ENCODE assay signal across 24 cellular contexts in genomic region chr22:18126606-18127005, GRCh38. TPM values are rescaled to one million over a fixed set of nuclear protein-coding genes. Genes with fewer than 3 reads are reported as not detected.
DNase-seq lines count a peak whose midpoint lies in the region; ATAC-seq, FAIRE-seq and TF ChIP-seq lines count a peak whose summit lies in the region.
"Had no signal": no experiment of that assay in that cellular context is flagged by ENCODE, and none has a peak within 500 bp of the region (broad histone marks: within the 10 kb centered on the region; RNA-seq: fewer than 3 reads in every experiment).

No MANE protein-coding gene starts in this region.

- no peak overlapping the region for H3K27ac ChIP-seq in CD8-positive, alpha-beta T cell (ENCODE audit: low read depth, low read length)
- H3K27ac ChIP-seq in GM12878 (ENCODE audit: control insufficient read depth, insufficient read depth) (no peak overlapping the region), neural progenitor cell (no peak overlapping the region)
- H3K27ac ChIP-seq: BLaER1, C4-2B had no signal

- TF ChIP-seq EP300 in GM12878 (IDR thresholded peaks at IDR 0.05; ENCODE audit: borderline replicate concordance in 1 of 2, control insufficient read depth in 1 of 2, low read depth in 2 of 2, low read length in 2 of 2): no peak

- TF ChIP-seq CTCF in CD8-positive, alpha-beta T cell (IDR thresholded peaks at IDR 0.05): no peak
- TF ChIP-seq CTCF in GM12878 (IDR thresholded peaks at IDR 0.05 in 2 of 3, conservative IDR thresholded peaks at IDR 0.05 in 1 of 3; ENCODE audit: control insufficient read depth in 2 of 3, extremely low read depth in 1 of 3, insufficient read depth in 1 of 3, low read depth in 3 of 3, low read length in 3 of 3) (no peak), neural progenitor cell (IDR thresholded peaks at IDR 0.05) (no peak)

- in situ Hi-C loops in GM12878 (cut with MboI): no loop called here

- no peaks in the 10 kb centered on the region for H3F3A ChIP-seq in neural progenitor cell (ENCODE audit: low read depth)

- no peak overlapping the region for H3K4me3 ChIP-seq in CD8-positive, alpha-beta T cell (ENCODE audit: low read depth, low read length)
- H3K4me3 ChIP-seq in GM12878 (no peak overlapping the region), neural progenitor cell (no peak overlapping the region)
- H3K4me3 ChIP-seq: BLaER1, HAP-1 had no signal

- H3K4me2 ChIP-seq in GM12878 (ENCODE audit: control insufficient read depth, insufficient read depth): no peak overlapping the region
- H3K4me2 ChIP-seq in neural progenitor cell: no peak overlapping the region
- H3K4me2 ChIP-seq: BLaER1 had no signal

- peaks cover 25% of the 10 kb centered on the region for H3K36me3 Mint-ChIP-seq in CD8-positive, alpha-beta T cell
- peaks cover 2% of the 10 kb centered on the region for H3K36me3 Mint-ChIP-seq in neural progenitor cell

- FAIRE-seq in GM12878 (lab: Jason Lieb, UNC) (no peak), frontal cortex (lab: Jason Lieb, UNC) (no peak)
- FAIRE-seq: D721Med, GM12891, GM18507, H54 had no signal

- no peaks in the 10 kb centered on the region for H3K9me3 Mint-ChIP-seq in CD8-positive, alpha-beta T cell
- no peaks in the 10 kb centered on the region for H3K9me3 Mint-ChIP-seq in neural progenitor cell
- H3K9me3 Mint-ChIP-seq: CD4-positive, CD25-positive, alpha-beta regulatory T cell; CD8-positive, alpha-beta memory T cell; HFFc6 had no signal

- no peak for TF ChIP-seq RAD21 in GM12878 (IDR thresholded peaks at IDR 0.05; ENCODE audit: insufficient read depth, low read depth, low read length)

- no peaks in the 10 kb centered on the region for H3K4me1 ChIP-seq in CD8-positive, alpha-beta T cell (ENCODE audit: insufficient read depth, low read length)
- H3K4me1 ChIP-seq in GM12878 (ENCODE audit: control insufficient read depth, insufficient read depth, low read length) (no peaks in the 10 kb centered on the region), neural progenitor cell (peaks cover 8% of the 10 kb centered on the region)
- H3K4me1 ChIP-seq: HAP-1 had no signal

- H2AFZ ChIP-seq in GM12878 (ENCODE audit: control insufficient read depth, low read depth, low read length): no peak overlapping the region
- no peak overlapping the region for H2AFZ ChIP-seq in neural progenitor cell (replicated peaks)

- H4K20me1 ChIP-seq in GM12878 (ENCODE audit: control insufficient read depth, insufficient read depth) (no peaks in the 10 kb centered on the region; the same call in 1 of the 2 replicates), neural progenitor cell (ENCODE audit: low read depth) (no peaks in the 10 kb centered on the region)
- H4K20me1 ChIP-seq: BLaER1 had no signal

- 92% methylated on average over 18 of the region's 18 CpGs for WGBS in GM12878 (ENCODE audit: insufficient coverage, insufficient replicate concordance, low lambda C conversion rate, missing lambda C conversion rate)

- CTCF ChIA-PET in CD8-positive, alpha-beta T cell (lab: Charles Lee): no interaction called here
- CTCF ChIA-PET in GM12878 (lab: Yijun Ruan, JAX): no interaction called here

- no peak for TF ChIP-seq POLR2A in GM12878 (IDR thresholded peaks at IDR 0.05; ENCODE audit: low read depth, low read length)

- TSS peak; percentile 31 for BruUV-seq in GM12878 (replicated peaks; lab: Mats Ljungman, UMichigan)

- SMC1A ChIA-PET in GM12878 (lab: Charles Lee; ENCODE audit: uncharacterized antibody, unreplicated experiment): interaction anchor here (1.0 kb wide), 1 partner anchor 8 kb away, joined by 3 read pairs; no protein-coding TSS in a partner anchor

- H3K9ac ChIP-seq in GM12878 (ENCODE audit: control insufficient read depth, insufficient read depth, low read length) (no peak overlapping the region), neural progenitor cell (no peak overlapping the region)
- H3K9ac ChIP-seq: BLaER1 had no signal

- intact Hi-C loops in CD8-positive, alpha-beta T cell (cut with DNase I, micrococcal nuclease): no loop called here
- intact Hi-C loops in GM12878 (cut with micrococcal nuclease; ENCODE audit: unreplicated experiment) (no loop called here), posterior vena cava (cut with DNase I) (no loop called here)

- RAD21 ChIA-PET in GM12878 (lab: Charles Lee; ENCODE audit: unreplicated experiment): interaction anchor here (0.6 kb wide), 1 partner anchor 177 kb away, joined by 3 read pairs; no protein-coding TSS in a partner anchor

- no peaks in the 10 kb centered on the region for H3K9me3 ChIP-seq in CD8-positive, alpha-beta T cell (ENCODE audit: low read length)
- H3K9me3 ChIP-seq in GM12878 (replicated peaks; ENCODE audit: control insufficient read depth, insufficient read depth, low read length): no peaks in the 10 kb centered on the region
- no peaks in the 10 kb centered on the region for H3K9me3 ChIP-seq in neural progenitor cell (ENCODE audit: low read depth)
- H3K9me3 ChIP-seq: BLaER1, HAP-1 had no signal

- H3K4me1 Mint-ChIP-seq in CD8-positive, alpha-beta T cell (ENCODE audit: low read depth): no peaks in the 10 kb centered on the region
- H3K4me1 Mint-ChIP-seq in neural progenitor cell: peaks cover 5% of the 10 kb centered on the region
- H3K4me1 Mint-ChIP-seq: B cell; CD8-positive, alpha-beta memory T cell had no signal

- POLR2A ChIA-PET in CD8-positive, alpha-beta T cell (lab: Charles Lee): interaction anchor here (1.6 kb wide), 1 partner anchor 23 kb away, joined by 4 read pairs; the partner anchor contains the start of gene USP18
- POLR2A ChIA-PET in GM12878 (lab: Charles Lee): no interaction called here

- H3K27me3 ChIP-seq in CD8-positive, alpha-beta T cell (ENCODE audit: insufficient read depth, low read length): no peaks in the 10 kb centered on the region
- H3K27me3 ChIP-seq in GM12878 (replicated peaks in 1 of 2; ENCODE audit: control insufficient read depth in 2 of 2, insufficient read depth in 2 of 2, low read length in 1 of 2) (no peaks in the 10 kb centered on the region), neural progenitor cell (no peaks in the 10 kb centered on the region)
- H3K27me3 ChIP-seq: BLaER1 had no signal

- DNase-seq in CD8-positive, alpha-beta T cell: no peak
- DNase-seq in GM12878 (ENCODE audit: low read depth, low spot score): no peak
- no peak for DNase-seq in neural progenitor cell (ENCODE audit: low spot score)
- DNase-seq in posterior vena cava (ENCODE audit: low spot score): peak; percentile 73
- DNase-seq in NCI-H2081 (lab: John Stamatoyannopoulos, UW): no peak
- DNase-seq in frontal cortex (ENCODE audit: low spot score in 2 of 2): no peak
- DNase-seq in stimulated activated CD4-positive, alpha-beta T cell treated with anti-CD3 and anti-CD28 coated beads, Interleukin-4, amount 100 ng/mL, for 1 hour: no peak
- DNase-seq: CD4-positive, CD25-positive, alpha-beta regulatory T cell; CD8-positive, alpha-beta memory T cell; DMS 273 treated with DMSO at 0.1 percent for 48 hours; DMS79; EL; GDM1; GOT3; HFFc6 had no signal

- no peaks in the 10 kb centered on the region for H3K36me3 ChIP-seq in CD8-positive, alpha-beta T cell (ENCODE audit: insufficient read depth, low read length)
- peaks cover 0 to 13% of the 10 kb centered on the region in 2 experiments; a peak in 3 of 4 replicates for H3K36me3 ChIP-seq in GM12878 (ENCODE audit: control insufficient read depth in 2 of 2, insufficient read depth in 2 of 2, low read length in 1 of 2)
- no peaks in the 10 kb centered on the region for H3K36me3 ChIP-seq in neural progenitor cell
- H3K36me3 ChIP-seq: HAP-1 had no signal

- H3K4me3 Mint-ChIP-seq in CD8-positive, alpha-beta T cell: no peak overlapping the region
- no peak overlapping the region for H3K4me3 Mint-ChIP-seq in neural progenitor cell
- H3K4me3 Mint-ChIP-seq: B cell; CD4-positive, CD25-positive, alpha-beta regulatory T cell; CD8-positive, alpha-beta memory T cell; HFFc6 had no signal

- H3K27me3 Mint-ChIP-seq in CD8-positive, alpha-beta T cell (ENCODE audit: low read depth): no peaks in the 10 kb centered on the region
- H3K27me3 Mint-ChIP-seq in neural progenitor cell (ENCODE audit: insufficient read depth, low read depth): peaks cover 5% of the 10 kb centered on the region
- H3K27me3 Mint-ChIP-seq: B cell; CD4-positive, CD25-positive, alpha-beta regulatory T cell; CD8-positive, alpha-beta memory T cell had no signal

- peak overlapping the region; percentile 32 for H3K27ac Mint-ChIP-seq in CD8-positive, alpha-beta T cell
- H3K27ac Mint-ChIP-seq in neural progenitor cell: peak overlapping the region; percentile 54
- H3K27ac Mint-ChIP-seq: B cell; CD4-positive, CD25-positive, alpha-beta regulatory T cell; CD8-positive, alpha-beta memory T cell; HFFc6 had no signal

- H3K79me2 ChIP-seq in GM12878 (ENCODE audit: control insufficient read depth, insufficient read depth, low read length): no peaks in the 10 kb centered on the region
- no peaks in the 10 kb centered on the region for H3K79me2 ChIP-seq in neural progenitor cell (ENCODE audit: low read depth)

- ATAC-seq in CD8-positive, alpha-beta T cell: no peak
- ATAC-seq in GM12878: no peak
- ATAC-seq in HG03135 (IDR thresholded peaks at IDR 0.05; ENCODE audit: unreplicated experiment): no peak

RNA-seq across cellular contexts. Expression of gene TUBA8, which starts 16.0 kb away (rescaled TPM):
- 1 to 10 TPM; 1.3 to 1.4 TPM for total RNA-seq in CD8-positive, alpha-beta T cell
- total RNA-seq in GM12878 (2013; cell fraction: nucleolus; rRNA removed): 7.2 and 8.4 TPM in 2 replicates
- total RNA-seq in GM12878 (2014; rRNA removed) (20.9 and 24.1 TPM in 2 replicates), GM12878 (2014; rRNA removed; fragmentation: Illumina TruSeq; extraction: Trizol) (11.9 and 14.7 TPM in 2 replicates), GM12878 (2021) (21.0 and 21.1 TPM in 2 replicates), neural progenitor cell (ENCODE audit: low replicate concordance) (0.09 and 0.39 TPM in 2 replicates), posterior vena cava (1 to 10 TPM; 2.3 to 2.8 TPM), frontal cortex (2.9 TPM)
- polyA plus RNA-seq in GM12878 (2011; ENCODE audit: low read depth): 7.9 TPM
- polyA plus RNA-seq in GM12878 (2011; rRNA removed) (4.1 and 7.0 TPM in 2 replicates), GM12878 (2014; fragmentation: Illumina TruSeq; extraction: Trizol) (13.1 and 23.7 TPM in 2 replicates), GM12878 (2014; fragmentation: Nextera tagmentation; extraction: Ambion mirVana) (1 to 10 TPM; 2.2 to 5.5 TPM), GM12878 (2014; rRNA removed) (25.5 and 26.0 TPM in 2 replicates), GM12878 (2016; fragmentation: Nextera tagmentation; extraction: Ambion mirVana) (10 to 100 TPM; 27.3 to 30.3 TPM)
- 11.6 and 12.3 TPM in 2 replicates for polyA plus RNA-seq in GM12878 (2011; cell fraction: cytosol; rRNA removed)
- 6.2 and 6.5 TPM in 2 replicates for polyA plus RNA-seq in GM12878 (2011; cell fraction: nucleus; rRNA removed)
- 8.5 and 13.0 TPM in 2 replicates for polyA plus RNA-seq in GM12878 (2012)
- polyA minus RNA-seq in GM12878 (2011; rRNA and poly(A)+ RNA removed): 4.2 and 7.4 TPM in 2 replicates
- 1.4 and 1.6 TPM in 2 replicates for polyA minus RNA-seq in GM12878 (2011; cell fraction: cytosol; rRNA and poly(A)+ RNA removed)
- 0.48 and 1.4 TPM in 2 replicates for polyA minus RNA-seq in GM12878 (2011; cell fraction: nucleus; rRNA and poly(A)+ RNA removed)

RNA-seq across cellular contexts. Expression of gene USP18, which starts 23.4 kb away (rescaled TPM):
- total RNA-seq in CD8-positive, alpha-beta T cell: 1 to 10 TPM; 2.0 to 2.9 TPM
- 9.9 and 10.7 TPM in 2 replicates for total RNA-seq in GM12878 (2013; cell fraction: nucleolus; rRNA removed)
- 58.5 and 66.4 TPM in 2 replicates for total RNA-seq in GM12878 (2014; rRNA removed)
- total RNA-seq in GM12878 (2014; rRNA removed; fragmentation: Illumina TruSeq; extraction: Trizol): 39.8 and 43.0 TPM in 2 replicates
- total RNA-seq in GM12878 (2021): 37.5 and 42.7 TPM in 2 replicates
- 29.6 TPM for polyA plus RNA-seq in GM12878 (2011; ENCODE audit: low read depth)
- 83.5 and 84.7 TPM in 2 replicates for polyA plus RNA-seq in GM12878 (2011; rRNA removed)
- polyA plus RNA-seq in GM12878 (2011; cell fraction: cytosol; rRNA removed): 76.9 and 77.8 TPM in 2 replicates
- 54.3 and 59.3 TPM in 2 replicates for polyA plus RNA-seq in GM12878 (2011; cell fraction: nucleus; rRNA removed)
- polyA plus RNA-seq in GM12878 (2012): 29.4 and 36.3 TPM in 2 replicates
- 42.3 and 44.7 TPM in 2 replicates for polyA plus RNA-seq in GM12878 (2014; fragmentation: Illumina TruSeq; extraction: Trizol)
- polyA plus RNA-seq in GM12878 (2014; fragmentation: Nextera tagmentation; extraction: Ambion mirVana): 10 to 100 TPM; 53.0 to 65.7 TPM
- polyA plus RNA-seq in GM12878 (2014; rRNA removed): 53.0 and 65.8 TPM in 2 replicates
- polyA plus RNA-seq in GM12878 (2016; fragmentation: Nextera tagmentation; extraction: Ambion mirVana): 10 to 100 TPM; 60.6 to 66.8 TPM
- 55.4 and 67.0 TPM in 2 replicates for polyA minus RNA-seq in GM12878 (2011; rRNA and poly(A)+ RNA removed)
- 17.2 and 18.8 TPM in 2 replicates for polyA minus RNA-seq in GM12878 (2011; cell fraction: cytosol; rRNA and poly(A)+ RNA removed)
- polyA minus RNA-seq in GM12878 (2011; cell fraction: nucleus; rRNA and poly(A)+ RNA removed): 8.5 and 12.8 TPM in 2 replicates
- 0.50 and 0.99 TPM in 2 replicates for total RNA-seq in neural progenitor cell (ENCODE audit: low replicate concordance)
- 1 to 10 TPM; 5.9 to 8.1 TPM for total RNA-seq in posterior vena cava
- 1.2 TPM for total RNA-seq in frontal cortex

RNA-seq across cellular contexts. Expression of gene PEX26, which starts 48.8 kb away (rescaled TPM):
- 10 to 100 TPM; 22.5 to 23.0 TPM for total RNA-seq in CD8-positive, alpha-beta T cell
- total RNA-seq in GM12878 (2013; cell fraction: nucleolus; rRNA removed): 32.1 and 35.1 TPM in 2 replicates
- total RNA-seq in GM12878 (2014; rRNA removed) (24.1 and 25.8 TPM in 2 replicates), GM12878 (2014; rRNA removed; fragmentation: Illumina TruSeq; extraction: Trizol) (16.6 and 19.7 TPM in 2 replicates), GM12878 (2021) (50.0 and 50.8 TPM in 2 replicates), neural progenitor cell (ENCODE audit: low replicate concordance) (22.9 and 36.6 TPM in 2 replicates), posterior vena cava (10 to 100 TPM; 25.5 to 28.5 TPM), frontal cortex (9.4 TPM)
- 10.9 TPM for polyA plus RNA-seq in GM12878 (2011; ENCODE audit: low read depth)
- polyA plus RNA-seq in GM12878 (2011; rRNA removed) (21.5 and 29.1 TPM in 2 replicates), GM12878 (2014; fragmentation: Illumina TruSeq; extraction: Trizol) (15.3 and 25.2 TPM in 2 replicates), GM12878 (2014; fragmentation: Nextera tagmentation; extraction: Ambion mirVana) (1 to 10 TPM in 1 of 2 experiments, under 1 TPM in 1; 0.79 to 1.1 TPM), GM12878 (2014; rRNA removed) (35.5 and 39.9 TPM in 2 replicates), GM12878 (2016; fragmentation: Nextera tagmentation; extraction: Ambion mirVana) (1 to 10 TPM; 6.2 to 6.9 TPM)
- 45.9 and 46.4 TPM in 2 replicates for polyA plus RNA-seq in GM12878 (2011; cell fraction: cytosol; rRNA removed)
- 21.1 and 25.5 TPM in 2 replicates for polyA plus RNA-seq in GM12878 (2011; cell fraction: nucleus; rRNA removed)
- 20.4 and 25.0 TPM in 2 replicates for polyA plus RNA-seq in GM12878 (2012)
- polyA minus RNA-seq in GM12878 (2011; rRNA and poly(A)+ RNA removed): 35.8 and 47.0 TPM in 2 replicates
- 16.1 and 18.3 TPM in 2 replicates for polyA minus RNA-seq in GM12878 (2011; cell fraction: cytosol; rRNA and poly(A)+ RNA removed)
- polyA minus RNA-seq in GM12878 (2011; cell fraction: nucleus; rRNA and poly(A)+ RNA removed): 8.1 and 13.5 TPM in 2 replicates
